ENCODE assay signal across 8 cellular contexts in the genomic region with DNA sequence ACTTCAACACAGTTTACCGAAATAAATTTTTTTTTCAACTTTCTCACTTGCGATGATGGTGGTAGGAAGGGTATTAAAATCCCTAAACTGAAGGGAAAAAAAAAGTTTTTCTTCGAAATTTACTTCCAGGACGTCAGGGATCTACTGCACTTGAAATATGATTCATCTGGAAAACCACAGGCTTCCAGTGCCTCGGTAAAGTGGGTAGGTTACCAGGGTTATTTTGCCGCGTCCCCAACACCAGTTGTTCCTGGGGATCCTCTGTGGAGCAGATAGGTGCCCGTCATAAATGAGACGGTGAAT. TPM values are rescaled to one million over a fixed set of nuclear protein-coding genes. Genes with fewer than 3 reads are reported as not detected.
A peak's percentile ranks its signal among the peaks of the same experiment; 100 is the strongest.
DNase-seq lines count a peak whose midpoint lies in the region; ATAC-seq, FAIRE-seq and TF ChIP-seq lines count a peak whose summit lies in the region.

No MANE protein-coding gene starts in this region.

- TF ChIP-seq POLR2A in esophagus squamous epithelium (IDR thresholded peaks at IDR 0.05) = no peak

- H3K4me1 ChIP-seq in esophagus squamous epithelium (peaks cover 12 to 38% (median 13%) of the 10 kb centered on the region in 3 donors), pancreas (peaks cover 0 to 11% (median 0%) of the 10 kb centered on the region in 3 donors)

- DNase-seq in RPMI7951 (ENCODE audit: low read depth) (peak; percentile 50), esophagus squamous epithelium (lab: John Stamatoyannopoulos, UW) (no peak), pancreas (no peak), A172 (ENCODE audit: low spot score) (no peak), KG1 (lab: John Stamatoyannopoulos, UW) (no peak), SK-N-DZ (ENCODE audit: low spot score) (no peak)

- intact Hi-C loops in esophagus squamous epithelium (cut with DNase I) (no loop called here), pancreas (cut with DNase I) (no loop called here)

- FAIRE-seq in pancreas (lab: Jason Lieb, UNC) = no peak

- ATAC-seq in pancreas = no peak
- no peak for ATAC-seq in GM19452 (IDR thresholded peaks at IDR 0.05; ENCODE audit: unreplicated experiment)

- H3K36me3 ChIP-seq in esophagus squamous epithelium (peaks cover 9 to 30% (median 11%) of the 10 kb centered on the region in 3 donors), pancreas (peaks cover 3 to 18% (median 10%) of the 10 kb centered on the region in 3 donors)

- peak overlapping the region; percentile 94 to 97 (median 96) for H3K27ac ChIP-seq in esophagus squamous epithelium
- peak overlapping the region; percentile 73 to 92 (median 84) for H3K27ac ChIP-seq in pancreas

- no peaks in the 10 kb centered on the region for H3K9me3 ChIP-seq in esophagus squamous epithelium
- H3K9me3 ChIP-seq in pancreas = no peaks in the 10 kb centered on the region

- H3K4me3 ChIP-seq in GM08714 (ENCODE audit: low read length) (peak overlapping the region; percentile 99), esophagus squamous epithelium (peak overlapping the region; percentile 70 to 86 (median 78)), pancreas (peak overlapping the region; percentile 51 to 78 (median 68))

- TF ChIP-seq CTCF in esophagus squamous epithelium (IDR thresholded peaks at IDR 0.05) (no peak), pancreas (IDR thresholded peaks at IDR 0.05) (no peak)

- H3K27me3 ChIP-seq in esophagus squamous epithelium (no peaks in the 10 kb centered on the region), pancreas (no peaks in the 10 kb centered on the region)

- 1 to 4% methylated on average over 7 to 9 of the region's 9 CpGs for WGBS in esophagus squamous epithelium, 2 donors
- 0 to 1% methylated on average over 9 of the region's 9 CpGs for WGBS in pancreas, 2 donors

RNA-seq across cellular contexts. Expression of gene RABIF, which starts 0.8 kb away (rescaled TPM):
- total RNA-seq in RPMI7951 (2014; rRNA removed; shearing (Covaris generic)) = 8.8 and 10.5 TPM in 2 replicates
- total RNA-seq in esophagus squamous epithelium (10 to 100 TPM in 2 of 4 donors, 1 to 10 TPM in 2; 4.9 to 10.4 (median 8.0) TPM), pancreas (1 to 10 TPM; 1.7 to 3.9 (median 2.5) TPM)
- polyA plus RNA-seq in pancreas = 1 to 10 TPM; 2.2 to 3.1 TPM
- total RNA-seq in A172 (2014; rRNA removed; shearing (Covaris generic)) = 12.2 and 16.8 TPM in 2 replicates
- polyA plus RNA-seq in SK-N-DZ (2014; cell fraction: cytosol; rRNA removed) = 3.4 and 3.6 TPM in 2 replicates
- 2.0 and 2.5 TPM in 2 replicates for polyA plus RNA-seq in SK-N-DZ (2014; cell fraction: nucleus; rRNA removed)

RNA-seq across cellular contexts. Expression of gene KLHL12, which starts 38.9 kb away (rescaled TPM):
- total RNA-seq in RPMI7951 (2014; rRNA removed; shearing (Covaris generic)) = 16.8 and 19.1 TPM in 2 replicates
- total RNA-seq in esophagus squamous epithelium (10 to 100 TPM; 11.1 to 19.9 (median 14.1) TPM), pancreas (10 to 100 TPM; 10.2 to 17.8 (median 11.7) TPM)
- polyA plus RNA-seq in pancreas = 10 to 100 TPM in 1 of 2 donors, 1 to 10 TPM in 1; 8.2 to 13.4 TPM
- total RNA-seq in A172 (2014; rRNA removed; shearing (Covaris generic)) = 38.8 and 43.0 TPM in 2 replicates
- polyA plus RNA-seq in SK-N-DZ (2014; cell fraction: cytosol; rRNA removed) = 27.6 and 28.9 TPM in 2 replicates
- polyA plus RNA-seq in SK-N-DZ (2014; cell fraction: nucleus; rRNA removed) = 34.4 and 38.4 TPM in 2 replicates
